ENCODE assay signal across 15 cellular contexts in the genomic region with DNA sequence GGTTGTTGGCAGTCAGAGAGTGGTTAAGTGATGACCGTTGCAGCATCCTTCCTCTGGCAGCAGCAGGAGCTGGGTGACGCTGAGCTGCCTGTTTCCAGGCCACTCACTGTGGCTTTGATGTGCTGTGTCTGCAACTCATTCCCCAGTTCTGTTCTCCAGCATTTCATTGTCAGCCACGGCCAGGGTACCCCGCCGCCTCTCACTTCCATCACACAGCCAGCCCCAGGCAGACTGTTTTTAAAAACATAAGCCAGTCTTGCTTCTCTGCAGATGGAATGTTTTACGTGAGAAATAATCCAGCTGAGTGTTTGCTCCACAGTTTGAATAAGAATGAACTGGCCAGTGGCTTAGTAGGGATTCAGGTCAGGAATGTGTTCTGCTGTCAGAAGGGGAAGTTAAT. TPM values are rescaled to one million over a fixed set of nuclear protein-coding genes. Genes with fewer than 3 reads are reported as not detected.
DNase-seq lines count a peak whose midpoint lies in the region; ATAC-seq lines count a peak whose summit lies in the region.
"Had no signal": no experiment of that assay in that cellular context is flagged by ENCODE, and none has a peak within 500 bp of the region (broad histone marks: within the 10 kb centered on the region; RNA-seq: fewer than 3 reads in every experiment).

No MANE protein-coding gene starts in this region.

- peaks cover 5% of the 10 kb centered on the region for H3K36me3 Mint-ChIP-seq in activated naive CD8-positive, alpha-beta T cell treated with anti-CD3 and anti-CD28 coated beads, Interleukin-2, amount 10 ng/mL, durations not matched to agents 7 days and 5 days
- no peaks in the 10 kb centered on the region for H3K36me3 Mint-ChIP-seq in activated naive CD8-positive, alpha-beta T cell treated with anti-CD3 and anti-CD28 coated beads for 36 hours
- H3K36me3 Mint-ChIP-seq in activated naive CD8-positive, alpha-beta T cell treated with anti-CD3 and anti-CD28 coated beads, Interleukin-2, amount 50 U/mL, for 24 hours (ENCODE audit: low read depth): no peaks in the 10 kb centered on the region

- peaks cover 19% of the 10 kb centered on the region for H3K4me1 Mint-ChIP-seq in activated naive CD8-positive, alpha-beta T cell treated with anti-CD3 and anti-CD28 coated beads, Interleukin-2, amount 10 ng/mL, durations not matched to agents 7 days and 5 days
- no peaks in the 10 kb centered on the region for H3K4me1 Mint-ChIP-seq in activated naive CD8-positive, alpha-beta T cell treated with anti-CD3 and anti-CD28 coated beads for 36 hours
- no peaks in the 10 kb centered on the region for H3K4me1 Mint-ChIP-seq in activated naive CD8-positive, alpha-beta T cell treated with anti-CD3 and anti-CD28 coated beads, Interleukin-2, amount 50 U/mL, for 24 hours

- no peak overlapping the region for H3K27ac Mint-ChIP-seq in activated naive CD8-positive, alpha-beta T cell treated with anti-CD3 and anti-CD28 coated beads, Interleukin-2, amount 10 ng/mL, durations not matched to agents 7 days and 5 days
- no peak overlapping the region for H3K27ac Mint-ChIP-seq in activated naive CD8-positive, alpha-beta T cell treated with anti-CD3 and anti-CD28 coated beads for 36 hours
- no peak overlapping the region for H3K27ac Mint-ChIP-seq in activated naive CD8-positive, alpha-beta T cell treated with anti-CD3 and anti-CD28 coated beads, Interleukin-2, amount 50 U/mL, for 24 hours

- POLR2A ChIA-PET in activated naive CD8-positive, alpha-beta T cell treated with anti-CD3 and anti-CD28 coated beads, Interleukin-2, amount 10 ng/mL, durations not matched to agents 7 days and 5 days (lab: Charles Lee): interaction anchor here (1.0 kb wide), 1 partner anchor 22 kb away, joined by 3 read pairs; the partner anchor contains the start of gene ST6GALNAC3

- DNase-seq in activated naive CD8-positive, alpha-beta T cell treated with anti-CD3 and anti-CD28 coated beads, Interleukin-2, amount 10 ng/mL, durations not matched to agents 7 days and 5 days: no peak
- no peak for DNase-seq in activated naive CD8-positive, alpha-beta T cell treated with anti-CD3 and anti-CD28 coated beads for 36 hours
- no peak for DNase-seq in activated naive CD8-positive, alpha-beta T cell treated with anti-CD3 and anti-CD28 coated beads, Interleukin-2, amount 50 U/mL, for 24 hours
- DNase-seq in islet precursor cell (peak; percentile 94), superior temporal gyrus (ENCODE audit: extremely low spot score) (peak; percentile 42), cerebellar nuclear complex (lab: John Stamatoyannopoulos, UW) (no peak), NCI-H510A (lab: John Stamatoyannopoulos, UW) (no peak)
- DNase-seq: activated CD4-positive, alpha-beta T cell treated with anti-CD3 and anti-CD28 coated beads, Interleukin-2, amount 50 U/mL, for 1 hour; Calu3; midbrain; NCI-H1436; NCI-H524 treated with DMSO at 0.1 percent for 48 hours; pancreas; stimulated activated CD4-positive, alpha-beta T cell treated with anti-CD3 and anti-CD28 coated beads, Interleukin-12 subunit alpha, Interleukin-12 subunit beta, amount 100 ng/mL, for 4 hours had no signal

- H3K9me3 Mint-ChIP-seq in activated naive CD8-positive, alpha-beta T cell treated with anti-CD3 and anti-CD28 coated beads, Interleukin-2, amount 10 ng/mL, durations not matched to agents 7 days and 5 days: peaks cover 5% of the 10 kb centered on the region
- H3K9me3 Mint-ChIP-seq in activated naive CD8-positive, alpha-beta T cell treated with anti-CD3 and anti-CD28 coated beads for 36 hours: no peaks in the 10 kb centered on the region
- no peaks in the 10 kb centered on the region for H3K9me3 Mint-ChIP-seq in activated naive CD8-positive, alpha-beta T cell treated with anti-CD3 and anti-CD28 coated beads, Interleukin-2, amount 50 U/mL, for 24 hours

- ATAC-seq in activated naive CD8-positive, alpha-beta T cell treated with anti-CD3 and anti-CD28 coated beads, Interleukin-2, amount 10 ng/mL, durations not matched to agents 7 days and 5 days (ENCODE audit: low read depth): peak; percentile 65
- ATAC-seq in activated naive CD8-positive, alpha-beta T cell treated with anti-CD3 and anti-CD28 coated beads, Interleukin-2, amount 50 U/mL, for 24 hours: peak; percentile 15
- ATAC-seq in GM19351 (IDR thresholded peaks at IDR 0.05; ENCODE audit: unreplicated experiment): no peak
- ATAC-seq: pancreas had no signal

- H3K4me3 Mint-ChIP-seq in activated naive CD8-positive, alpha-beta T cell treated with anti-CD3 and anti-CD28 coated beads, Interleukin-2, amount 10 ng/mL, durations not matched to agents 7 days and 5 days: no peak overlapping the region
- H3K4me3 Mint-ChIP-seq in activated naive CD8-positive, alpha-beta T cell treated with anti-CD3 and anti-CD28 coated beads for 36 hours: no peak overlapping the region
- H3K4me3 Mint-ChIP-seq in activated naive CD8-positive, alpha-beta T cell treated with anti-CD3 and anti-CD28 coated beads, Interleukin-2, amount 50 U/mL, for 24 hours: no peak overlapping the region

- H3K27me3 Mint-ChIP-seq in activated naive CD8-positive, alpha-beta T cell treated with anti-CD3 and anti-CD28 coated beads, Interleukin-2, amount 10 ng/mL, durations not matched to agents 7 days and 5 days: peaks cover 11% of the 10 kb centered on the region
- H3K27me3 Mint-ChIP-seq in activated naive CD8-positive, alpha-beta T cell treated with anti-CD3 and anti-CD28 coated beads for 36 hours: peaks cover 6% of the 10 kb centered on the region
- H3K27me3 Mint-ChIP-seq in activated naive CD8-positive, alpha-beta T cell treated with anti-CD3 and anti-CD28 coated beads, Interleukin-2, amount 50 U/mL, for 24 hours: peaks cover 4% of the 10 kb centered on the region

RNA-seq across cellular contexts. Expression of gene ST6GALNAC3, which starts 21.5 kb away (rescaled TPM):
- total RNA-seq in activated naive CD8-positive, alpha-beta T cell treated with anti-CD3 and anti-CD28 coated beads, Interleukin-2, amount 10 ng/mL, durations not matched to agents 7 days and 5 days: under 1 TPM; 0.48 to 0.55 TPM
- 1 to 10 TPM; 3.0 to 3.5 TPM for total RNA-seq in activated naive CD8-positive, alpha-beta T cell treated with anti-CD3 and anti-CD28 coated beads for 36 hours

Comparison
In these comparisons a context has a peak if more than half of its experiments do, and no peak if none do; other contexts are left out.
1. DNase-seq: peak in islet precursor cell (single experiment) and superior temporal gyrus (single experiment); none in activated naive CD8-positive, alpha-beta T cell treated with anti-CD3 and anti-CD28 coated beads, Interleukin-2, amount 10 ng/mL, durations not matched to agents 7 days and 5 days (single experiment), activated naive CD8-positive, alpha-beta T cell treated with anti-CD3 and anti-CD28 coated beads for 36 hours (single experiment), activated naive CD8-positive, alpha-beta T cell treated with anti-CD3 and anti-CD28 coated beads, Interleukin-2, amount 50 U/mL, for 24 hours (single experiment), cerebellar nuclear complex (0 of 2) and NCI-H510A (single experiment).